Comparison of ENCODE assay signal across 31 cellular contexts in the genomic region with DNA sequence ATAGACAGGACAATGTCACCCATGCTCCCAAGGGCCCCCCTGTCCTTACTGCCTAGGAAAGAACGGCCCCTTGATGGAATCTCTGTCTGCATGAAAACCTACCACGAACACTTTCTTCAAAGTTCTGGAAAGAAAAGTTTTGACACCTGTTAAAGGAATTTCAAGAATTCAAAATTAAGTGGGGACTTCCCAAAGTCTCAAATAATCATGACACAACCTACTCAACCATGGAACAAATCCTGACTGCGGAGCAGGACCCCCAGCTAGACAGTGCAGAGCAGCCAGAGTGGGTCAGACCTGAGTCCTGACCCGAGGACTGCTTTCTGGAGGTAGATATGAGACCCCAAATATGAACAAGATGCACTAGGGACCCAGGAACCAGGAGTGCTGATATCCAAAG.
"Had no signal": no experiment of that assay in that cellular context is flagged by ENCODE, and none has a peak within 500 bp of the region (broad histone marks: within the 10 kb centered on the region; RNA-seq: fewer than 3 reads in every experiment).

No MANE protein-coding gene starts in this region.

- H3K4me1 ChIP-seq: SJSA1 had no signal

- H3K4me3 ChIP-seq: PC-9, SJSA1 had no signal

- H3K9me2 ChIP-seq: SK-N-SH had no signal

- H3K9ac ChIP-seq: KMS-11, SK-N-SH had no signal

- H3K27me3 ChIP-seq: SJSA1 had no signal

- H2AFZ ChIP-seq: PC-9 had no signal

- ATAC-seq: Panc1, Right ventricle myocardium inferior had no signal

- DNase-seq: Karpas-422, KBM-7, NCI-H1048, NCI-H1092 treated with DMSO at 0.1 percent for 48 hours, NCI-H1105 treated with DMSO at 0.1 percent for 48 hours, NCI-H1417, NCI-H1436, NCI-H146, NCI-H1694, NCI-H187, NCI-H1930, NCI-H2029 treated with DMSO at 0.1 percent for 48 hours, NCI-H2081 treated with DMSO at 0.1 percent for 48 hours, NCI-H2107, NCI-H2171, NCI-H226, NCI-H446 treated with DMSO at 0.1 percent for 48 hours, NCI-H510A, NCI-H524, NCI-H526, NCI-H748 treated with DMSO at 0.1 percent for 48 hours, NCI-H82, PC-9, SHP77, SK-N-SH, SW 1271 had no signal

- H3K9me3 ChIP-seq: SK-N-SH had no signal

- H3K27ac ChIP-seq: KMS-11, PC-9, RWPE1, SJSA1 had no signal

- H3K36me3 ChIP-seq: SJSA1 had no signal

- H3K4me2 ChIP-seq: KMS-11, PC-9, SK-N-SH had no signal
